In the genomic region with DNA sequence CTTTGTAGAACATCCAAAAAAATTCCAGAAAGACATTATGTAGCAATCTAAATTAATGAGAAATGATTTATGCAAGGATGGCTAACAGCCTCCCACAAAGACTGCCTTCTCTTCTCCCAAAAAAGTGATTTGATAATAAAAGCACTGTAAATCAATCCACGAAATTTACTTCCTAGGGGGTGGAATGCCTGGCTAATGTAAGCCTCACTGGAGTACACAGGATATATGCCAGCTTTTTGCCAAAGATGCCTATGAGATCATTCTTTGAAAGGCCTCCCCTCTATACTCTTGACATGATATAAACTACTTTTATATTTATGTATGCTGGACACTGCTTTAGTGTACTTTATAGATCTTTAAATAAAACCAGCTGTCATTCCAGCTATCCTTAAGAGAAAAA, we compare ENCODE assay signal across 27 cellular contexts.
"Had no signal": no experiment of that assay in that cellular context is flagged by ENCODE, and none has a peak within 500 bp of the region (broad histone marks: within the 10 kb centered on the region; RNA-seq: fewer than 3 reads in every experiment).

No MANE protein-coding gene starts in this region.

- H3K4me1 ChIP-seq: Peyer's patch, SJSA1 had no signal

- H3K27me3 ChIP-seq: Peyer's patch, SJSA1 had no signal

- H3K27ac ChIP-seq: Peyer's patch, RWPE1, SJSA1 had no signal

- H3K36me3 ChIP-seq: Peyer's patch, SJSA1 had no signal

- DNase-seq: activated CD4-positive, alpha-beta memory T cell treated with anti-CD3 and anti-CD28 coated beads for 36 hours; activated CD4-positive, alpha-beta T cell treated with anti-CD3 and anti-CD28 coated beads, Interleukin-2, amount 10 ng/mL, durations not matched to agents 7 days and 5 days; activated CD4-positive, CD25-positive, alpha-beta regulatory T cell; activated CD8-positive, alpha-beta memory T cell treated with anti-CD3 and anti-CD28 coated beads for 24 hours; activated effector memory CD4-positive, alpha-beta T cell treated with anti-CD3 and anti-CD28 coated beads, Interleukin-2, amount 50 U/mL, for 16 hours; activated naive CD4-positive, alpha-beta T cell treated with Interleukin-2 at 50 U/mL for 16 hours; activated naive CD8-positive, alpha-beta T cell treated with anti-CD3 and anti-CD28 coated beads, Interleukin-2, amount 50 U/mL, for 24 hours; activated T-cell treated with anti-CD3 and anti-CD28 coated beads, Interleukin-2, amount 50 U/mL, for 4 hours; anterior cingulate cortex; cerebellar nuclear complex; Karpas-422; NCI-H1105 treated with DMSO at 0.1 percent for 48 hours; NCI-H146; NCI-H1930; NCI-H2171; NCI-H2227 treated with DMSO at 0.1 percent for 48 hours; NCI-H510A treated with DMSO at 0.1 percent for 48 hours; NCI-H69; Peyer's patch; SHP77; T-cell; T-helper 2 cell; T1000 had no signal

- H3K4me3 ChIP-seq: K562, Peyer's patch, SJSA1 had no signal

- ATAC-seq: activated naive CD4-positive, alpha-beta T cell treated with anti-CD3 and anti-CD28 coated beads, Interleukin-2, amount 50 U/mL, for 72 hours; activated naive CD8-positive, alpha-beta T cell treated with anti-CD3 and anti-CD28 coated beads, Interleukin-2, amount 50 U/mL, for 24 hours; activated T-cell treated with anti-CD3 and anti-CD28 coated beads, Interleukin-2, amount 50 U/mL, for 4 hours; K562; T-cell had no signal

- H3K9me3 ChIP-seq: Peyer's patch, SJSA1 had no signal
